Comparison of ENCODE assay signal across 16 cellular contexts in genomic region chr4:105265689-105266088, GRCh38.
DNase-seq lines count a peak whose midpoint lies in the region; ATAC-seq and TF ChIP-seq lines count a peak whose summit lies in the region.
"Had no signal": no experiment of that assay in that cellular context is flagged by ENCODE, and none has a peak within 500 bp of the region (broad histone marks: within the 10 kb centered on the region; RNA-seq: fewer than 3 reads in every experiment).

No MANE protein-coding gene starts in this region.

- no peak overlapping the region for H3K4me3 Mint-ChIP-seq in activated naive CD4-positive, alpha-beta T cell treated with anti-CD3 and anti-CD28 coated beads, Interleukin-2, amount 50 U/mL, for 24 hours
- H3K4me3 Mint-ChIP-seq in activated naive CD4-positive, alpha-beta T cell treated with anti-CD3 and anti-CD28 coated beads, Interleukin-2, amount 10 ng/mL, durations not matched to agents 7 days and 5 days = no peak overlapping the region
- H3K4me3 Mint-ChIP-seq in immature natural killer cell = peak overlapping the region in 3 of 5 donors; percentile 12 to 61 (median 41)
- peak overlapping the region; percentile 47 for H3K4me3 Mint-ChIP-seq in natural killer cell
- H3K4me3 Mint-ChIP-seq in stimulated activated naive CD8-positive, alpha-beta T cell treated with anti-CD3 and anti-CD28 coated beads, Interleukin-15, amount 100 ng/mL, for 72 hours = no peak overlapping the region
- no peak overlapping the region for H3K4me3 Mint-ChIP-seq in Calu3 (ENCODE audit: low read depth, unreplicated experiment)
- H3K4me3 Mint-ChIP-seq: CD8-positive, alpha-beta memory T cell; GM23338 had no signal

- no peak for ATAC-seq in natural killer cell
- ATAC-seq in stimulated activated naive CD8-positive, alpha-beta T cell treated with anti-CD3 and anti-CD28 coated beads, Interleukin-15, amount 100 ng/mL, for 72 hours = no peak
- ATAC-seq: GM12878, GM23338 had no signal

- no peaks in the 10 kb centered on the region for H3K27me3 Mint-ChIP-seq in activated naive CD4-positive, alpha-beta T cell treated with anti-CD3 and anti-CD28 coated beads, Interleukin-2, amount 50 U/mL, for 24 hours
- H3K27me3 Mint-ChIP-seq in activated naive CD4-positive, alpha-beta T cell treated with anti-CD3 and anti-CD28 coated beads, Interleukin-2, amount 10 ng/mL, durations not matched to agents 7 days and 5 days = no peaks in the 10 kb centered on the region
- H3K27me3 Mint-ChIP-seq in immature natural killer cell (ENCODE audit: low read depth in 3 of 3) (peaks cover 0 to 4% (median 0%) of the 10 kb centered on the region in 3 donors), natural killer cell (ENCODE audit: low read depth in 2 of 2) (no peaks in the 10 kb centered on the region), Calu3 (ENCODE audit: unreplicated experiment) (no peaks in the 10 kb centered on the region)
- H3K27me3 Mint-ChIP-seq in stimulated activated naive CD8-positive, alpha-beta T cell treated with anti-CD3 and anti-CD28 coated beads, Interleukin-15, amount 100 ng/mL, for 72 hours = no peaks in the 10 kb centered on the region
- H3K27me3 Mint-ChIP-seq: CD8-positive, alpha-beta memory T cell had no signal

- BruUV-seq in Calu3 (replicated peaks; lab: Mats Ljungman, UMichigan) = no TSS peak

- H3K9me3 Mint-ChIP-seq in activated naive CD4-positive, alpha-beta T cell treated with anti-CD3 and anti-CD28 coated beads, Interleukin-2, amount 50 U/mL, for 24 hours = no peaks in the 10 kb centered on the region
- H3K9me3 Mint-ChIP-seq in activated naive CD4-positive, alpha-beta T cell treated with anti-CD3 and anti-CD28 coated beads, Interleukin-2, amount 10 ng/mL, durations not matched to agents 7 days and 5 days = peaks cover 6% of the 10 kb centered on the region
- no peaks in the 10 kb centered on the region for H3K9me3 Mint-ChIP-seq in immature natural killer cell
- H3K9me3 Mint-ChIP-seq in natural killer cell = no peaks in the 10 kb centered on the region
- peaks cover 5 to 13% of the 10 kb centered on the region in 2 donors for H3K9me3 Mint-ChIP-seq in stimulated activated naive CD8-positive, alpha-beta T cell treated with anti-CD3 and anti-CD28 coated beads, Interleukin-15, amount 100 ng/mL, for 72 hours
- H3K9me3 Mint-ChIP-seq in Calu3 (ENCODE audit: low read depth, unreplicated experiment) = no peaks in the 10 kb centered on the region
- H3K9me3 Mint-ChIP-seq: CD8-positive, alpha-beta memory T cell; GM23338 had no signal

- peak overlapping the region; percentile 68 for H3K27ac Mint-ChIP-seq in activated naive CD4-positive, alpha-beta T cell treated with anti-CD3 and anti-CD28 coated beads, Interleukin-2, amount 50 U/mL, for 24 hours
- no peak overlapping the region for H3K27ac Mint-ChIP-seq in activated naive CD4-positive, alpha-beta T cell treated with anti-CD3 and anti-CD28 coated beads, Interleukin-2, amount 10 ng/mL, durations not matched to agents 7 days and 5 days
- H3K27ac Mint-ChIP-seq in immature natural killer cell (peak overlapping the region in 3 of 6 donors; percentile 19 to 80 (median 60)), natural killer cell (peak overlapping the region; percentile 74 to 86), Calu3 (ENCODE audit: unreplicated experiment) (no peak overlapping the region)
- peak overlapping the region; percentile 26 to 30 for H3K27ac Mint-ChIP-seq in stimulated activated naive CD8-positive, alpha-beta T cell treated with anti-CD3 and anti-CD28 coated beads, Interleukin-15, amount 100 ng/mL, for 72 hours
- H3K27ac Mint-ChIP-seq: CD8-positive, alpha-beta memory T cell; GM23338 had no signal

- CTCF ChIA-PET in activated naive CD4-positive, alpha-beta T cell treated with anti-CD3 and anti-CD28 coated beads, Interleukin-2, amount 10 ng/mL, durations not matched to agents 7 days and 5 days (lab: Charles Lee) = no interaction called here
- CTCF ChIA-PET in Calu3 (lab: Charles Lee) = no interaction called here

- intact Hi-C loops in natural killer cell (cut with micrococcal nuclease) (no loop called here), Calu3 (cut with micrococcal nuclease; ENCODE audit: unreplicated experiment) (no loop called here)

- no peak for DNase-seq in activated naive CD4-positive, alpha-beta T cell treated with anti-CD3 and anti-CD28 coated beads, Interleukin-2, amount 10 ng/mL, durations not matched to agents 7 days and 5 days
- DNase-seq in immature natural killer cell (no peak), natural killer cell (no peak), Calu3 (no peak)
- no peak for DNase-seq in stimulated activated naive CD8-positive, alpha-beta T cell treated with anti-CD3 and anti-CD28 coated beads, Interleukin-15, amount 100 ng/mL, for 72 hours
- no peak for DNase-seq in stimulated activated CD4-positive, alpha-beta T cell treated with anti-CD3 and anti-CD28 coated beads, Interleukin-15, amount 100 ng/mL, for 24 hours
- no peak for DNase-seq in stimulated activated CD4-positive, alpha-beta T cell treated with anti-CD3 and anti-CD28 coated beads, Interleukin-4, amount 100 ng/mL, for 1 hour
- DNase-seq: 8988T; AML-193; Caco-2; CD8-positive, alpha-beta memory T cell; DMS53; H7 had no signal

- H3K4me1 Mint-ChIP-seq in activated naive CD4-positive, alpha-beta T cell treated with anti-CD3 and anti-CD28 coated beads, Interleukin-2, amount 50 U/mL, for 24 hours = peaks cover 6% of the 10 kb centered on the region
- H3K4me1 Mint-ChIP-seq in activated naive CD4-positive, alpha-beta T cell treated with anti-CD3 and anti-CD28 coated beads, Interleukin-2, amount 10 ng/mL, durations not matched to agents 7 days and 5 days = peaks cover 5% of the 10 kb centered on the region
- H3K4me1 Mint-ChIP-seq in immature natural killer cell (peaks cover 44 to 57% of the 10 kb centered on the region in 2 donors), natural killer cell (peaks cover 43 to 45% of the 10 kb centered on the region in 2 donors), Calu3 (ENCODE audit: low read depth, unreplicated experiment) (no peaks in the 10 kb centered on the region)
- peaks cover 3% of the 10 kb centered on the region for H3K4me1 Mint-ChIP-seq in stimulated activated naive CD8-positive, alpha-beta T cell treated with anti-CD3 and anti-CD28 coated beads, Interleukin-15, amount 100 ng/mL, for 72 hours
- H3K4me1 Mint-ChIP-seq: GM23338 had no signal

- peaks cover 54% of the 10 kb centered on the region for H3K36me3 Mint-ChIP-seq in activated naive CD4-positive, alpha-beta T cell treated with anti-CD3 and anti-CD28 coated beads, Interleukin-2, amount 50 U/mL, for 24 hours
- H3K36me3 Mint-ChIP-seq in activated naive CD4-positive, alpha-beta T cell treated with anti-CD3 and anti-CD28 coated beads, Interleukin-2, amount 10 ng/mL, durations not matched to agents 7 days and 5 days = peaks cover 60% of the 10 kb centered on the region
- H3K36me3 Mint-ChIP-seq in immature natural killer cell (peaks cover 23 to 50% (median 43%) of the 10 kb centered on the region in 3 donors), natural killer cell (peaks cover 31% of the 10 kb centered on the region), Calu3 (ENCODE audit: insufficient read depth, unreplicated experiment) (peaks cover 5% of the 10 kb centered on the region)

- TF ChIP-seq CTCF in natural killer cell (IDR thresholded peaks at IDR 0.05) (no peak), Calu3 (IDR thresholded peaks at IDR 0.05; ENCODE audit: unreplicated experiment) (no peak)

Comparison
In these comparisons a context has a peak if more than half of its experiments do, and no peak if none do; other contexts are left out.
1. H3K27ac Mint-ChIP-seq: peak in activated naive CD4-positive, alpha-beta T cell treated with anti-CD3 and anti-CD28 coated beads, Interleukin-2, amount 50 U/mL, for 24 hours (single experiment), natural killer cell (2 of 2) and stimulated activated naive CD8-positive, alpha-beta T cell treated with anti-CD3 and anti-CD28 coated beads, Interleukin-15, amount 100 ng/mL, for 72 hours (2 of 2); none in activated naive CD4-positive, alpha-beta T cell treated with anti-CD3 and anti-CD28 coated beads, Interleukin-2, amount 10 ng/mL, durations not matched to agents 7 days and 5 days (single experiment) and Calu3 (single experiment).
2. H3K4me3 Mint-ChIP-seq: peak in immature natural killer cell (3 of 5) and natural killer cell (single experiment); none in activated naive CD4-positive, alpha-beta T cell treated with anti-CD3 and anti-CD28 coated beads, Interleukin-2, amount 50 U/mL, for 24 hours (single experiment), activated naive CD4-positive, alpha-beta T cell treated with anti-CD3 and anti-CD28 coated beads, Interleukin-2, amount 10 ng/mL, durations not matched to agents 7 days and 5 days (single experiment), stimulated activated naive CD8-positive, alpha-beta T cell treated with anti-CD3 and anti-CD28 coated beads, Interleukin-15, amount 100 ng/mL, for 72 hours (0 of 2) and Calu3 (single experiment).